In genomic region chr2:197090713-197091367, GRCh38 we compare ENCODE assay signal across 14 cellular contexts.
A peak's percentile ranks its signal among the peaks of the same experiment; 100 is the strongest.
DNase-seq lines count a peak whose midpoint lies in the region; ATAC-seq and TF ChIP-seq lines count a peak whose summit lies in the region.
"Had no signal": no experiment of that assay in that cellular context is flagged by ENCODE, and none has a peak within 500 bp of the region (broad histone marks: within the 10 kb centered on the region; RNA-seq: fewer than 3 reads in every experiment).

No MANE protein-coding gene starts in this region.

- no peaks in the 10 kb centered on the region for H3K9me3 Mint-ChIP-seq in central memory CD8-positive, alpha-beta T cell
- no peaks in the 10 kb centered on the region for H3K9me3 Mint-ChIP-seq in neural progenitor cell

- peaks cover 13% of the 10 kb centered on the region for H3K4me1 Mint-ChIP-seq in central memory CD8-positive, alpha-beta T cell
- H3K4me1 Mint-ChIP-seq in neural progenitor cell = peaks cover 31% of the 10 kb centered on the region

- no peak overlapping the region for H3K4me3 Mint-ChIP-seq in central memory CD8-positive, alpha-beta T cell
- H3K4me3 Mint-ChIP-seq in neural progenitor cell = no peak overlapping the region

- H2AFZ ChIP-seq in neural progenitor cell (replicated peaks) = no peak overlapping the region

- H3K4me3 ChIP-seq in sigmoid colon (no peak overlapping the region), neural progenitor cell (no peak overlapping the region)
- H3K4me3 ChIP-seq: tibial artery had no signal

- H3K27me3 ChIP-seq in sigmoid colon = no peaks in the 10 kb centered on the region
- no peaks in the 10 kb centered on the region for H3K27me3 ChIP-seq in neural progenitor cell
- H3K27me3 ChIP-seq: tibial artery had no signal

- DNase-seq in NCI-H748 (lab: John Stamatoyannopoulos, UW; ENCODE audit: unreplicated experiment) (peak; percentile 43), NCI-H748 treated with DMSO at 0.1 percent for 48 hours (lab: John Stamatoyannopoulos, UW) (no peak), NCI-H1694 treated with DMSO at 0.1 percent for 48 hours (lab: John Stamatoyannopoulos, UW) (peak; percentile 91), sigmoid colon (no peak), neural progenitor cell (ENCODE audit: low spot score) (no peak), NCI-H146 (lab: John Stamatoyannopoulos, UW) (no peak), mucosa of gallbladder (ENCODE audit: low spot score) (no peak)
- no peak for DNase-seq in central memory CD8-positive, alpha-beta T cell (ENCODE audit: low spot score in 2 of 2)
- DNase-seq: activated CD4-positive, CD25-positive, alpha-beta regulatory T cell; amniotic stem cell; left ventricle myocardium superior; NK-92 treated with Interleukin-12 subunit alpha and Interleukin-12 subunit beta, amount 100 ng/mL, for 24 hours; tibial artery had no signal

- no peaks in the 10 kb centered on the region for H3K27me3 Mint-ChIP-seq in central memory CD8-positive, alpha-beta T cell
- H3K27me3 Mint-ChIP-seq in neural progenitor cell (ENCODE audit: insufficient read depth, low read depth) = no peaks in the 10 kb centered on the region

- H3K79me2 ChIP-seq in neural progenitor cell (ENCODE audit: low read depth) = no peaks in the 10 kb centered on the region

- TF ChIP-seq POLR2A in sigmoid colon (IDR thresholded peaks at IDR 0.05) = no peak

- H3K4me1 ChIP-seq in sigmoid colon = peaks cover 0 to 38% (median 21%) of the 10 kb centered on the region in 4 donors
- no peaks in the 10 kb centered on the region for H3K4me1 ChIP-seq in neural progenitor cell
- H3K4me1 ChIP-seq: tibial artery had no signal

- H3K9ac ChIP-seq in neural progenitor cell = no peak overlapping the region
- H3K9ac ChIP-seq: KMS-11 had no signal

- H3K9me3 ChIP-seq in sigmoid colon (no peaks in the 10 kb centered on the region), neural progenitor cell (ENCODE audit: low read depth) (no peaks in the 10 kb centered on the region)
- H3K9me3 ChIP-seq: tibial artery had no signal

- TF ChIP-seq CTCF in sigmoid colon (IDR thresholded peaks at IDR 0.05) = no peak
- TF ChIP-seq CTCF in neural progenitor cell (IDR thresholded peaks at IDR 0.05) = no peak

- WGBS in sigmoid colon, 2 donors = 90 to 92% methylated on average over 10 of the region's 10 CpGs

- peak overlapping the region in 3 of 4 donors; percentile 29 to 61 (median 30) for H3K27ac ChIP-seq in sigmoid colon
- no peak overlapping the region for H3K27ac ChIP-seq in neural progenitor cell
- H3K27ac ChIP-seq: KMS-11, tibial artery had no signal

- TF ChIP-seq EP300 in sigmoid colon (IDR thresholded peaks at IDR 0.05) = no peak

- peaks cover 57% of the 10 kb centered on the region for H3K36me3 Mint-ChIP-seq in central memory CD8-positive, alpha-beta T cell (ENCODE audit: insufficient read depth)
- H3K36me3 Mint-ChIP-seq in neural progenitor cell = no peaks in the 10 kb centered on the region

- no peaks in the 10 kb centered on the region for H3F3A ChIP-seq in neural progenitor cell (ENCODE audit: low read depth)

- peak overlapping the region; percentile 61 for H3K27ac Mint-ChIP-seq in central memory CD8-positive, alpha-beta T cell (ENCODE audit: low read depth)
- no peak overlapping the region for H3K27ac Mint-ChIP-seq in neural progenitor cell

- intact Hi-C loops in sigmoid colon (cut with DNase I) = no loop called here

- H3K36me3 ChIP-seq in sigmoid colon (peaks cover 0 to 7% (median 0%) of the 10 kb centered on the region in 4 donors), neural progenitor cell (no peaks in the 10 kb centered on the region)

- no peak overlapping the region for H3K4me2 ChIP-seq in neural progenitor cell
- H3K4me2 ChIP-seq: KMS-11 had no signal

- H4K20me1 ChIP-seq in neural progenitor cell (ENCODE audit: low read depth) = no peaks in the 10 kb centered on the region

- no peak for ATAC-seq in central memory CD8-positive, alpha-beta T cell (replicated peaks; ENCODE audit: extremely low read depth, poor library complexity, severe bottlenecking)
- ATAC-seq: left ventricle myocardium superior had no signal

Comparison
In these comparisons a context has a peak if more than half of its experiments do, and no peak if none do; other contexts are left out.
1. DNase-seq: peak in NCI-H748 (single experiment) and NCI-H1694 treated with DMSO at 0.1 percent for 48 hours (single experiment); none in NCI-H748 treated with DMSO at 0.1 percent for 48 hours (single experiment), central memory CD8-positive, alpha-beta T cell (0 of 2), sigmoid colon (single experiment), neural progenitor cell (single experiment), NCI-H146 (single experiment) and mucosa of gallbladder (single experiment).